8 cellular contexts compared by ENCODE assay signal in the genomic region with DNA sequence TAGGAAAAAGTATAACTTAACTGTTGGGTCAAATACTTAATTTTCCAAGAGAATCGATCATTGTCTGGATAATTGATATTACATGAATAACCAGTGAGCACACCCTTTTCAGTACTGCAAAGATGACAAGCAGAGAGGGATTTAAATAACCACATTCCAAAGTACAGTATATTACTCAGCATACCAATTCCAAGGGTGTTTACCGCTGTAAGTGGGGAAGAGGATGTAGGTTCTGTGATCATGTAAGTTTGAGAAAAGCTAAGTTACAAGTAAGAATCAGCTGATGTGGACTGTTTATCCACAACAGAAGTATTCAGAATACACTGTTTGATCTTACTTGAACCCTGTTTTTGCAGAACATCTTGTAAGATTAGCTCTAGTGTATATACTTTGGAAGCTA.
"Had no signal": no experiment of that assay in that cellular context is flagged by ENCODE, and none has a peak within 500 bp of the region (broad histone marks: within the 10 kb centered on the region; RNA-seq: fewer than 3 reads in every experiment).

No MANE protein-coding gene starts in this region.

- DNase-seq: activated CD4-positive, alpha-beta T cell treated with anti-CD3 and anti-CD28 coated beads, Interleukin-2, amount 50 U/mL, for 4 hours; activated naive CD4-positive, alpha-beta T cell treated with anti-CD3 and anti-CD28 coated beads, Interleukin-2, amount 50 U/mL, for 16 hours; activated T-cell treated with anti-CD3 and anti-CD28 coated beads, Interleukin-2, amount 50 U/mL, for 1 hour; adrenal gland; endodermal cell; hypothalamus; stimulated activated CD4-positive, alpha-beta T cell treated with anti-CD3 and anti-CD28 coated beads, Interleukin-4, amount 100 ng/mL, for 4 hours; thyroid gland had no signal

- H3K27ac ChIP-seq: adrenal gland, thyroid gland had no signal

- H3K27me3 ChIP-seq: adrenal gland, thyroid gland had no signal

- H3K9me3 ChIP-seq: adrenal gland, thyroid gland had no signal

- H3K4me3 ChIP-seq: adrenal gland, thyroid gland had no signal
